18 cellular contexts compared by ENCODE assay signal in the genomic region with DNA sequence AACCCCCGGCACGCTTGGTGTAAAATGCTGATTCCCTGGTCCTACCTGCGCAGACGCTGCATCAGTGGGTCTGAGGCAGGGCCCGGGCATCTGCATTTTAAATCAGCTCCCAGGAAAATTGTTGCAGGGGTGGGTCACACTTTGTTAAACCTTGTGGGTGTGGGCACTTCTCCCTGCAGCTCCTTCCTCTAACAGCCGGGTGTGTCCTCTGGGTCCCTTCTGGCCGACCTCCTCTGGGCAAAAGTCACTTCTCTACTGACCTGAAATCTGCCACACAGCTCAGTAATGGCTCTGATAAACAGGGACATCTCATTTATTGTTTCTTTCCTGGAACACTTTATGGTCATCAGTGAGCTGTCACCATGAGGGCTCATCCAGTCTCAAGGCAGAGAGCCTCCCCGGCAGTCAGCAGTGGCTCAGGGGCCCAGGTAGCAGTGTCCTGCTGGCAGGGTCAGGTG. TPM values are rescaled to one million over a fixed set of nuclear protein-coding genes. Genes with fewer than 3 reads are reported as not detected.
"Had no signal": no experiment of that assay in that cellular context is flagged by ENCODE, and none has a peak within 500 bp of the region (broad histone marks: within the 10 kb centered on the region; RNA-seq: fewer than 3 reads in every experiment).

No MANE protein-coding gene starts in this region.

- H3K27ac ChIP-seq: brain microvascular endothelial cell, lower lobe of right lung, sigmoid colon had no signal

- H3K27me3 ChIP-seq: brain microvascular endothelial cell, sigmoid colon had no signal

- H3K36me3 ChIP-seq: brain microvascular endothelial cell, lower lobe of right lung, sigmoid colon had no signal

- ATAC-seq: lower lobe of right lung, natural killer cell had no signal

- H3K4me3 ChIP-seq: lower lobe of right lung, sigmoid colon had no signal

- H3K4me1 ChIP-seq: sigmoid colon had no signal

- DNase-seq: activated CD4-positive, CD25-positive, alpha-beta regulatory T cell; activated effector memory CD4-positive, alpha-beta T cell treated with Interleukin-2 at 50 U/mL for 16 hours; amygdala; endodermal cell; erythroblast; lower lobe of right lung; midbrain; natural killer cell; occipital lobe; sigmoid colon; stimulated activated CD4-positive, alpha-beta T cell treated with anti-CD3 and anti-CD28 coated beads, Interleukin-2, amount 100 ng/mL, for 48 hours; stimulated activated CD8-positive, alpha-beta memory T cell treated with anti-CD3 and anti-CD28 coated beads, Interleukin-4, amount 100 ng/mL, for 48 hours; stimulated activated naive CD8-positive, alpha-beta T cell treated with anti-CD3 and anti-CD28 coated beads, Interleukin-15, Interleukin-2, amounts not matched to agents 100 U/mL and 50 U/mL, for 24 hours had no signal

- H3K9me3 ChIP-seq: lower lobe of right lung, sigmoid colon had no signal

RNA-seq across cellular contexts. Expression of a gene that starts 52.8 kb away (rescaled TPM):
- total RNA-seq: activated naive CD4-positive, alpha-beta T cell treated with anti-CD3 and anti-CD28 coated beads, Interleukin-2, amount 50 U/mL, for 72 hours; dermis blood vessel endothelial cell; natural killer cell; occipital lobe; pulmonary artery endothelial cell; temporal lobe had no signal
